14 cellular contexts compared by ENCODE assay signal in the genomic region with DNA sequence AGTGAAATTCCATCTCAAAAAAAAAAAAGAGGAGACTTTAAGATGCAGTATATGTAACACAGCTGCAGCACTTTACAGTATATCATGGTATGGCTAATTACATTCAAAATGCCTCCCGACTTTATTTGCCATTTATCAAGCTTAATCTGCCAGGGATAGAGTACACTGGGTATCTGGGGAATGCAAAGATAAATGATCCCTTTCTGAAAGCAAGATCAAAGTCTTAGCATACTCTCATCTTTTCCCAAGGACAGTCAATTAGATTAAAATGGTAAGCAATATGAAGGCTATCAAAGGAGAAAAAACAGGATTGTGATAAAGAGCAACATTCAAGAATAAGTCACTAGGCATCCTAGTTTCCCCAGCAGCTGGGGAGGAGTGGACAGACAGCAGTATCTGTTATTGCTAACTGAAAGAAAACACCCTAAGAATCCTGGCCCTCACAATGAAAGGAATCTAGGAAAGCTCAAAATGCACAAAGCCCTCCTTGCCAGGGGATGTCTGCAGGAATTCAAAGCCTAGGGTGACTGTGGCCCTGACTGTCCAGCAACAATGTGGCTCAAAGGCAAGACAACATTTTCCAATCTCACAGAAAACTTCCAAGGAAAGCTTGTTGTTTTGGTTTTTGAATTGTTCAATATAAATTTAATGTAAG.
"Had no signal": no experiment of that assay in that cellular context is flagged by ENCODE, and none has a peak within 500 bp of the region (broad histone marks: within the 10 kb centered on the region; RNA-seq: fewer than 3 reads in every experiment).

No MANE protein-coding gene starts in this region.

- H3K27me3 Mint-ChIP-seq: stimulated activated naive CD8-positive, alpha-beta T cell treated with anti-CD3 and anti-CD28 coated beads, Interleukin-15, amount 100 ng/mL, for 72 hours had no signal

- H3K27me3 ChIP-seq: left lung, pancreas, testis, upper lobe of right lung had no signal

- H3K9me3 Mint-ChIP-seq: neural crest cell; stimulated activated naive CD8-positive, alpha-beta T cell treated with anti-CD3 and anti-CD28 coated beads, Interleukin-15, amount 100 ng/mL, for 72 hours had no signal

- H3K4me1 ChIP-seq: pancreas, testis, upper lobe of right lung had no signal

- DNase-seq: activated CD4-positive, alpha-beta T cell treated with anti-CD3 and anti-CD28 coated beads, Interleukin-2, amount 50 U/mL, for 48 hours; activated naive CD4-positive, alpha-beta T cell treated with anti-CD3 and anti-CD28 coated beads, Interleukin-2, amount 50 U/mL, for 16 hours; activated T-cell treated with anti-CD3 and anti-CD28 coated beads, Interleukin-2, amount 50 U/mL, for 48 hours; amygdala; foreskin melanocyte; head of caudate nucleus; left lung; pancreas; stimulated activated CD4-positive, alpha-beta T cell treated with anti-CD3 and anti-CD28 coated beads, Interleukin-4, amount 100 ng/mL, for 4 hours; stimulated activated naive CD8-positive, alpha-beta T cell treated with anti-CD3 and anti-CD28 coated beads, Interleukin-15, amount 100 ng/mL, for 72 hours; testis; upper lobe of right lung had no signal

- ATAC-seq: activated CD4-positive, CD25-positive, alpha-beta regulatory T cell treated with anti-CD3 and anti-CD28 coated beads, Interleukin-2, amount 50 U/mL, for 24 hours; left lung; pancreas; stimulated activated naive CD8-positive, alpha-beta T cell treated with anti-CD3 and anti-CD28 coated beads, Interleukin-15, amount 100 ng/mL, for 72 hours; upper lobe of right lung had no signal

- H3K27ac ChIP-seq: left lung, pancreas, testis, upper lobe of right lung had no signal

- H3K4me1 Mint-ChIP-seq: stimulated activated naive CD8-positive, alpha-beta T cell treated with anti-CD3 and anti-CD28 coated beads, Interleukin-15, amount 100 ng/mL, for 72 hours had no signal

- H3K4me3 ChIP-seq: left lung, pancreas, testis, upper lobe of right lung had no signal

- H3K9me3 ChIP-seq: left lung, pancreas, testis, upper lobe of right lung had no signal

- H3K4me3 Mint-ChIP-seq: neural crest cell; stimulated activated naive CD8-positive, alpha-beta T cell treated with anti-CD3 and anti-CD28 coated beads, Interleukin-15, amount 100 ng/mL, for 72 hours had no signal
